8 cellular contexts compared by ENCODE assay signal in genomic region chr16:67883872-67884261, GRCh38. TPM values are rescaled to one million over a fixed set of nuclear protein-coding genes. Genes with fewer than 3 reads are reported as not detected.
DNase-seq lines count a peak whose midpoint lies in the region; ATAC-seq and TF ChIP-seq lines count a peak whose summit lies in the region.

No MANE protein-coding gene starts in this region.

- TF ChIP-seq CTCF in KMS-11 (conservative IDR thresholded peaks at IDR 0.05; ENCODE audit: low read depth, low read length): peak; percentile 89
- TF ChIP-seq CTCF in cardiac fibroblast (IDR thresholded peaks at IDR 0.05; ENCODE audit: low read depth, low read length): peak; percentile 94
- peak; percentile 81 to 96 (median 89) for TF ChIP-seq CTCF in right lobe of liver (IDR thresholded peaks at IDR 0.05)

- H3K9ac ChIP-seq in KMS-11: no peak overlapping the region

- no peaks in the 10 kb centered on the region for H3K9me3 ChIP-seq in right lobe of liver

- no peak overlapping the region for H3K4me3 ChIP-seq in KMS-11 (IDR thresholded peaks at IDR 0.05; ENCODE audit: insufficient read depth, low read depth, low read length)
- no peak overlapping the region for H3K4me3 ChIP-seq in cardiac fibroblast (replicated peaks in 1 of 2; ENCODE audit: low read depth in 2 of 2, low read length in 2 of 2)
- H3K4me3 ChIP-seq in right lobe of liver: no peak overlapping the region

- H3K36me3 ChIP-seq in KMS-11 (ENCODE audit: insufficient read depth) (peaks cover 8% of the 10 kb centered on the region; the same call in 1 of the 2 replicates), right lobe of liver (peaks cover 3 to 40% (median 20%) of the 10 kb centered on the region in 4 donors)

- no peak overlapping the region for H3K4me2 ChIP-seq in KMS-11

- 53% methylated on average over 9 of the region's 11 CpGs for WGBS in right lobe of liver (ENCODE audit: insufficient coverage, low coverage, low lambda C conversion rate, missing lambda C conversion rate)

- H2AFZ ChIP-seq in KMS-11 (ENCODE audit: low read depth): no peak overlapping the region

- H3K27me3 ChIP-seq in KMS-11 (ENCODE audit: insufficient read depth, low read depth) (no peaks in the 10 kb centered on the region), right lobe of liver (no peaks in the 10 kb centered on the region)

- no peaks in the 10 kb centered on the region for H3K79me2 ChIP-seq in KMS-11 (ENCODE audit: insufficient read depth, low read depth)

- DNase-seq in DMS153 (lab: John Stamatoyannopoulos, UW) (peak; percentile 10), cardiac fibroblast (ENCODE audit: low read depth in 2 of 2) (peak; percentile 57 to 65), right lobe of liver (peak; percentile 69 to 77 (median 70))
- DNase-seq in activated CD4-positive, CD25-positive, alpha-beta regulatory T cell treated with anti-CD3 and anti-CD28 coated beads, Interleukin-2, amount 50 U/mL, for 72 hours: peak; percentile 71
- DNase-seq in stimulated activated CD8-positive, alpha-beta memory T cell treated with anti-CD3 and anti-CD28 coated beads, Interleukin-15, amount 100 ng/mL, for 4 hours (ENCODE audit: low read depth in 2 of 2): peak; percentile 39 to 50

- H3K4me1 ChIP-seq in KMS-11 (ENCODE audit: low read depth, poor library complexity, severe bottlenecking) (no peaks in the 10 kb centered on the region), right lobe of liver (peaks cover 0 to 11% (median 5%) of the 10 kb centered on the region in 4 donors)

- no peak overlapping the region for H3K27ac ChIP-seq in KMS-11
- H3K27ac ChIP-seq in right lobe of liver: no peak overlapping the region

- H4K20me1 ChIP-seq in KMS-11 (ENCODE audit: insufficient read depth): no peaks in the 10 kb centered on the region

- no peak for TF ChIP-seq POLR2A in right lobe of liver (IDR thresholded peaks at IDR 0.05)

- peak; percentile 65 to 72 (median 70) for ATAC-seq in right lobe of liver
- ATAC-seq in HG03442 (IDR thresholded peaks at IDR 0.05; ENCODE audit: unreplicated experiment): no peak
- ATAC-seq in GM19023 (IDR thresholded peaks at IDR 0.05; ENCODE audit: unreplicated experiment): no peak

- intact Hi-C loops in right lobe of liver (cut with DNase I): loop anchor here in 1 of 2 donors (5.0 kb wide), 1 partner anchor 43 kb away; no protein-coding TSS in a partner anchor

RNA-seq across cellular contexts. Expression of gene NRN1L, which starts 0.8 kb away (rescaled TPM):
- total RNA-seq in right lobe of liver: under 1 TPM in 1 of 6 experiments, not detected in 5; 0.84 TPM

RNA-seq across cellular contexts. Expression of gene PSKH1, which starts 9.2 kb away (rescaled TPM):
- total RNA-seq in right lobe of liver: 10 to 100 TPM in 4 of 6 experiments, 1 to 10 TPM in 2; 6.7 to 22.6 (median 13.2) TPM

RNA-seq across cellular contexts. Expression of gene EDC4, which starts 11.0 kb away (rescaled TPM):
- total RNA-seq in right lobe of liver: 10 to 100 TPM; 16.2 to 25.4 (median 19.5) TPM

RNA-seq across cellular contexts. Expression of gene CENPT, which starts 36.4 kb away (rescaled TPM):
- total RNA-seq in right lobe of liver: 10 to 100 TPM; 12.2 to 21.1 (median 18.2) TPM

RNA-seq across cellular contexts. Expression of gene NUTF2, which starts 37.1 kb away (rescaled TPM):
- total RNA-seq in right lobe of liver: 10 to 100 TPM; 23.4 to 67.8 (median 33.9) TPM

Comparison
In these comparisons a context has a peak if more than half of its experiments do, and no peak if none do; other contexts are left out.
1. DNase-seq: peak in every context shown above with its lines; median percentile 71 in activated CD4-positive, CD25-positive, alpha-beta regulatory T cell treated with anti-CD3 and anti-CD28 coated beads, Interleukin-2, amount 50 U/mL, for 72 hours; 70 in right lobe of liver; 61 in cardiac fibroblast; 44 in stimulated activated CD8-positive, alpha-beta memory T cell treated with anti-CD3 and anti-CD28 coated beads, Interleukin-15, amount 100 ng/mL, for 4 hours; 10 in DMS153.
2. ATAC-seq: peak in right lobe of liver (4 of 4); none in HG03442 (single experiment) and GM19023 (single experiment).
3. Peak in every context shown above with its lines, with median percentiles within 50 percentile points of each other: CTCF ChIP-seq.